In genomic region chr2:74110537-74110936, GRCh38 we compare ENCODE assay signal across 29 cellular contexts.
"Had no signal": no experiment of that assay in that cellular context is flagged by ENCODE, and none has a peak within 500 bp of the region (broad histone marks: within the 10 kb centered on the region; RNA-seq: fewer than 3 reads in every experiment).

No MANE protein-coding gene starts in this region.

- ATAC-seq: effector memory CD8-positive, alpha-beta T cell; foreskin keratinocyte; gastrocnemius medialis; heart left ventricle; WTC11 had no signal

- H3K27ac Mint-ChIP-seq: activated CD4-positive, alpha-beta memory T cell treated with anti-CD3 and anti-CD28 coated beads, Interleukin-2, amount 10 ng/mL, durations not matched to agents 7 days and 5 days; activated CD4-positive, alpha-beta T cell treated with anti-CD3 and anti-CD28 coated beads, Interleukin-2, amount 10 ng/mL, durations not matched to agents 7 days and 5 days; activated naive CD4-positive, alpha-beta T cell treated with anti-CD3 and anti-CD28 coated beads for 36 hours; activated naive CD8-positive, alpha-beta T cell treated with anti-CD3 and anti-CD28 coated beads, Interleukin-2, amount 10 ng/mL, durations not matched to agents 7 days and 5 days; activated T-helper 1 cell treated with anti-CD3 and anti-CD28 coated beads, Interleukin-12 subunit alpha, Interleukin-12 subunit beta, Interleukin-2, Interleukin-4 antibody, amounts not matched to agents 30 ng/mL and 10 ng/mL and 1 ng/mL, durations not matched to agents 14 hours and 24 hours and 36 hours; activated T-helper 2 cell treated with anti-CD3 and anti-CD28 coated beads, Interferon-gamma antibody, Interleukin-2, Interleukin-4, amounts not matched to agents 10 μg/mL and 5 μg/mL and 100 μg/mL, durations not matched to agents 14 hours and 24 hours and 36 hours; brain; WTC11 had no signal

- H3K36me3 ChIP-seq: ascending aorta, breast epithelium, cardiac muscle cell, esophagus muscularis mucosa, gastrocnemius medialis had no signal

- DNase-seq: activated CD4-positive, alpha-beta memory T cell treated with anti-CD3 and anti-CD28 coated beads, Interleukin-2, amount 10 ng/mL, durations not matched to agents 7 days and 5 days; activated CD4-positive, alpha-beta T cell treated with anti-CD3 and anti-CD28 coated beads for 1 hour; activated CD4-positive, alpha-beta T cell treated with anti-CD3 and anti-CD28 coated beads for 4 hours; activated CD4-positive, alpha-beta T cell treated with anti-CD3 and anti-CD28 coated beads, Interleukin-2, amount 10 ng/mL, durations not matched to agents 7 days and 5 days; activated CD4-positive, alpha-beta T cell treated with anti-CD3 and anti-CD28 coated beads, Interleukin-2, amount 50 U/mL, for 4 hours; activated effector memory CD4-positive, alpha-beta T cell treated with anti-CD3 and anti-CD28 coated beads, Interleukin-2, amount 50 U/mL, for 16 hours; activated naive CD4-positive, alpha-beta T cell treated with anti-CD3 and anti-CD28 coated beads for 36 hours; activated naive CD8-positive, alpha-beta T cell treated with anti-CD3 and anti-CD28 coated beads, Interleukin-2, amount 10 ng/mL, durations not matched to agents 7 days and 5 days; activated T-cell treated with anti-CD3 and anti-CD28 coated beads, Interleukin-2, amount 50 U/mL, for 1 hour; activated T-cell treated with anti-CD3 and anti-CD28 coated beads, Interleukin-2, amount 50 U/mL, for 48 hours; central memory CD4-positive, alpha-beta T cell; dermis blood vessel endothelial cell; effector CD4-positive, alpha-beta T cell; effector memory CD8-positive, alpha-beta T cell; foreskin keratinocyte; gastrocnemius medialis; glutamatergic neuron; heart left ventricle; T-helper 2 cell had no signal

- H3K4me1 ChIP-seq: ascending aorta, breast epithelium, esophagus muscularis mucosa, foreskin keratinocyte, gastrocnemius medialis had no signal

- H3K27me3 ChIP-seq: ascending aorta, breast epithelium, cardiac muscle cell, esophagus muscularis mucosa, foreskin keratinocyte, heart left ventricle had no signal

- H3K9me3 Mint-ChIP-seq: activated CD4-positive, alpha-beta memory T cell treated with anti-CD3 and anti-CD28 coated beads, Interleukin-2, amount 10 ng/mL, durations not matched to agents 7 days and 5 days; activated CD4-positive, alpha-beta T cell treated with anti-CD3 and anti-CD28 coated beads, Interleukin-2, amount 10 ng/mL, durations not matched to agents 7 days and 5 days; activated naive CD4-positive, alpha-beta T cell treated with anti-CD3 and anti-CD28 coated beads for 36 hours; activated naive CD4-positive, alpha-beta T cell treated with anti-CD3 and anti-CD28 coated beads, Interleukin-2, amount 50 U/mL, for 24 hours; activated naive CD8-positive, alpha-beta T cell treated with anti-CD3 and anti-CD28 coated beads, Interleukin-2, amount 10 ng/mL, durations not matched to agents 7 days and 5 days; activated T-helper 1 cell treated with anti-CD3 and anti-CD28 coated beads, Interleukin-12 subunit alpha, Interleukin-12 subunit beta, Interleukin-2, Interleukin-4 antibody, amounts not matched to agents 30 ng/mL and 10 ng/mL and 1 ng/mL, durations not matched to agents 14 hours and 24 hours and 36 hours; activated T-helper 2 cell treated with anti-CD3 and anti-CD28 coated beads, Interferon-gamma antibody, Interleukin-2, Interleukin-4, amounts not matched to agents 10 μg/mL and 5 μg/mL and 100 μg/mL, durations not matched to agents 14 hours and 24 hours and 36 hours; effector memory CD8-positive, alpha-beta T cell; WTC11 had no signal

- H3K9me3 ChIP-seq: ascending aorta, breast epithelium, esophagus muscularis mucosa, gastrocnemius medialis, heart left ventricle had no signal

- H3K36me3 Mint-ChIP-seq: WTC11 had no signal

- H3K4me1 Mint-ChIP-seq: activated CD4-positive, alpha-beta memory T cell treated with anti-CD3 and anti-CD28 coated beads, Interleukin-2, amount 10 ng/mL, durations not matched to agents 7 days and 5 days; activated CD4-positive, alpha-beta T cell treated with anti-CD3 and anti-CD28 coated beads, Interleukin-2, amount 10 ng/mL, durations not matched to agents 7 days and 5 days; activated naive CD4-positive, alpha-beta T cell treated with anti-CD3 and anti-CD28 coated beads, Interleukin-2, amount 50 U/mL, for 24 hours; activated naive CD8-positive, alpha-beta T cell treated with anti-CD3 and anti-CD28 coated beads, Interleukin-2, amount 10 ng/mL, durations not matched to agents 7 days and 5 days had no signal

- H3K4me3 ChIP-seq: ascending aorta, breast epithelium, cardiac muscle cell, coronary artery, esophagus muscularis mucosa, gastrocnemius medialis, heart left ventricle had no signal

- H3K4me3 Mint-ChIP-seq: activated CD4-positive, alpha-beta memory T cell treated with anti-CD3 and anti-CD28 coated beads, Interleukin-2, amount 10 ng/mL, durations not matched to agents 7 days and 5 days; activated CD4-positive, alpha-beta T cell treated with anti-CD3 and anti-CD28 coated beads, Interleukin-2, amount 10 ng/mL, durations not matched to agents 7 days and 5 days; activated naive CD4-positive, alpha-beta T cell treated with anti-CD3 and anti-CD28 coated beads for 36 hours; activated naive CD4-positive, alpha-beta T cell treated with anti-CD3 and anti-CD28 coated beads, Interleukin-2, amount 50 U/mL, for 24 hours; activated naive CD8-positive, alpha-beta T cell treated with anti-CD3 and anti-CD28 coated beads, Interleukin-2, amount 10 ng/mL, durations not matched to agents 7 days and 5 days; activated T-helper 1 cell treated with anti-CD3 and anti-CD28 coated beads, Interleukin-12 subunit alpha, Interleukin-12 subunit beta, Interleukin-2, Interleukin-4 antibody, amounts not matched to agents 30 ng/mL and 10 ng/mL and 1 ng/mL, durations not matched to agents 14 hours and 24 hours and 36 hours; brain; effector memory CD8-positive, alpha-beta T cell; WTC11 had no signal

- H3K27ac ChIP-seq: ascending aorta, breast epithelium, cardiac muscle cell, coronary artery, esophagus muscularis mucosa, foreskin keratinocyte, gastrocnemius medialis, heart left ventricle had no signal
